24 cellular contexts compared by ENCODE assay signal in the genomic region with DNA sequence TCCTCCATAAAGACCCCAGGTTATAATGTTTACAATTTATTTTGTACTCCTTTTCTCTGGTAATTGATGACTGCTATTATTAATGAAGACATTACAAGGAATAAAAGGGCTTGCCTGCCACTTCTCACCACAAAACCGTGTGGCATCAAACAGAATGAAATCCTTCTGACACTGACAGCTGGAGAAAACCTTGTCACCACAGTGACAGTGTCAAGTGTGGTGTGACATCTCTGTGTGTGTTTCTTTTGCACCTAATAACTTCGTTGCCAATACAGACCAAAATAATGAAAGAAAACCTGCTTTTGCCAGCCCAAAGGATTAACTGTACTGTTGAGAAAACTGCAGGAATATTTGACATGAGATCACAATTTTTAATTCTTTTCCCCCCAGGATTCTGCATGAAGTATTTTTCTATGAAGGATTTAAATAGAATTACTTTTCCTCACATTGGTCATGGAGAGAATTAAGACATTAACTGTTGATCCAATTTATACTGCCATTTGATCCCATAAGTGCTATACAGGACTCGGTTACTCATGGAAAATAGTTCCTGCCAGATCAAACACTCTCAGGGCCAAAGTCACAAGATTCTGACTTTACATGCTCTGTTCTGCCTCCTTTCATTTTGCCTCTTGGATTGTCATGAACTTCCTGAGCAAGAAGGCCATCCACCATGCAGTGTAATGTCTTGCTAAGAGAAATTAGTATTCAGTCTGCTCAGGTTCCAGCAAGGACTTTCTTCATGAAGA.
DNase-seq lines count a peak whose midpoint lies in the region; ATAC-seq lines count a peak whose summit lies in the region.
"Had no signal": no experiment of that assay in that cellular context is flagged by ENCODE, and none has a peak within 500 bp of the region (broad histone marks: within the 10 kb centered on the region; RNA-seq: fewer than 3 reads in every experiment).

No MANE protein-coding gene starts in this region.

- peak overlapping the region; percentile 83 for H3K27ac ChIP-seq in skeletal muscle tissue (ENCODE audit: low read depth, low read length)
- H3K27ac ChIP-seq: dorsolateral prefrontal cortex, HL-60, ovary had no signal

- ATAC-seq in left lobe of liver: peak; percentile 21
- no peak for ATAC-seq in HG03175 (IDR thresholded peaks at IDR 0.05; ENCODE audit: unreplicated experiment)
- ATAC-seq in HG02852 (IDR thresholded peaks at IDR 0.05; ENCODE audit: unreplicated experiment): no peak
- ATAC-seq: naive thymus-derived CD4-positive, alpha-beta T cell had no signal

- H3K9ac ChIP-seq in adipocyte (ENCODE audit: low read length) (no peak overlapping the region), skeletal muscle tissue (ENCODE audit: low read depth in 1 of 3, low read length in 3 of 3) (peak overlapping the region in 1 of 3 donors; percentile 28)

- H3K27me3 ChIP-seq in adipocyte (replicated peaks; ENCODE audit: control insufficient read depth, insufficient read depth, low read length): no peaks in the 10 kb centered on the region
- no peaks in the 10 kb centered on the region for H3K27me3 ChIP-seq in skeletal muscle tissue (ENCODE audit: control insufficient read depth in 3 of 3, insufficient read depth in 3 of 3, low read length in 3 of 3)
- H3K27me3 ChIP-seq: ovary, transverse colon had no signal

- H3K36me3 ChIP-seq in adipocyte (ENCODE audit: control insufficient read depth, insufficient read depth, low read length, severe bottlenecking) (no peaks in the 10 kb centered on the region), skeletal muscle tissue (ENCODE audit: control insufficient read depth in 3 of 3, insufficient read depth in 3 of 3, low read length in 3 of 3) (peaks cover 0 to 4% (median 0%) of the 10 kb centered on the region in 3 donors)
- H3K36me3 ChIP-seq: ovary, transverse colon had no signal

- H3K9me3 ChIP-seq in adipocyte (ENCODE audit: control insufficient read depth, low read length) (no peaks in the 10 kb centered on the region), skeletal muscle tissue (ENCODE audit: control insufficient read depth in 3 of 3, low read length in 3 of 3) (no peaks in the 10 kb centered on the region)
- H3K9me3 ChIP-seq: ovary, transverse colon had no signal

- peak; percentile 25 for DNase-seq in adipocyte (ENCODE audit: low read depth)
- DNase-seq in fibroblast of peridontal ligament (ENCODE audit: extremely low read depth): peak; percentile 17
- DNase-seq in left lobe of liver (ENCODE audit: low spot score): no peak
- no peak for DNase-seq in globus pallidus (ENCODE audit: low spot score)
- DNase-seq: activated CD4-positive, alpha-beta T cell treated with anti-CD3 and anti-CD28 coated beads, Interleukin-2, amount 50 U/mL, for 1 hour; activated CD8-positive, alpha-beta memory T cell treated with anti-CD3 and anti-CD28 coated beads, Interleukin-2, amount 50 U/mL, for 4 hours; activated gamma-delta T cell; CD4-positive, CD25-positive, alpha-beta regulatory T cell; central memory CD4-positive, alpha-beta T cell; dorsolateral prefrontal cortex; naive thymus-derived CD4-positive, alpha-beta T cell; NCI-H1417 treated with DMSO at 0.1 percent for 48 hours; NCI-H526 treated with DMSO at 0.1 percent for 48 hours; ovary; SIG-M5; stimulated activated CD4-positive, alpha-beta T cell treated with anti-CD3 and anti-CD28 coated beads, Interleukin-2, amount 100 ng/mL, for 48 hours; stimulated activated naive CD4-positive, alpha-beta T cell treated with Interleukin-2 at 50 U/mL for 16 hours; T-helper 1 cell; transverse colon had no signal

- H3K4me1 ChIP-seq in adipocyte (ENCODE audit: control insufficient read depth, insufficient read depth, low read length) (peaks cover 3% of the 10 kb centered on the region), skeletal muscle tissue (ENCODE audit: control insufficient read depth in 3 of 3, insufficient read depth in 3 of 3, low read length in 3 of 3) (peaks cover 10 to 32% (median 10%) of the 10 kb centered on the region in 3 donors)

- H3K4me3 ChIP-seq in adipocyte (ENCODE audit: low read length) (no peak overlapping the region), skeletal muscle tissue (ENCODE audit: low read length in 3 of 3) (peak overlapping the region in 2 of 3 donors; percentile 39 to 49)
- H3K4me3 ChIP-seq: dorsolateral prefrontal cortex, ovary, smooth muscle cell, transverse colon had no signal

Comparison
In these comparisons a context has a peak if more than half of its experiments do, and no peak if none do; other contexts are left out.
1. DNase-seq: peak in adipocyte (single experiment) and fibroblast of peridontal ligament (single experiment); none in left lobe of liver (single experiment) and globus pallidus (single experiment).